In genomic region chr20:58618694-58619540, GRCh38 we compare ENCODE assay signal across 13 cellular contexts. TPM values are rescaled to one million over a fixed set of nuclear protein-coding genes. Genes with fewer than 3 reads are reported as not detected.
DNase-seq lines count a peak whose midpoint lies in the region; FAIRE-seq and TF ChIP-seq lines count a peak whose summit lies in the region.
"Had no signal": no experiment of that assay in that cellular context is flagged by ENCODE, and none has a peak within 500 bp of the region (broad histone marks: within the 10 kb centered on the region; RNA-seq: fewer than 3 reads in every experiment).

No MANE protein-coding gene starts in this region.

- intact Hi-C loops in prostate gland (cut with DNase I) = no loop called here

- H3K36me3 ChIP-seq in GM23248 (ENCODE audit: low read depth) (no peaks in the 10 kb centered on the region), prostate gland (no peaks in the 10 kb centered on the region)

- TF ChIP-seq POLR2A in prostate gland (IDR thresholded peaks at IDR 0.05) = no peak
- TF ChIP-seq POLR2A in H54 (IDR thresholded peaks at IDR 0.05; ENCODE audit: low read depth, low read length) = no peak

- H3K27ac ChIP-seq in GM23248 (peak overlapping the region; percentile 56), prostate gland (no peak overlapping the region)

- in situ Hi-C loops in GM23248 (cut with MboI) = no loop called here
- in situ Hi-C loops in ACHN (cut with HindIII; ENCODE audit: low pct_ligation_motif_present, low pct_unique_long_range_greater_than_20kb, low sequenced_read_pairs) = no loop called here

- H3K4me1 ChIP-seq in GM23248 (ENCODE audit: insufficient read depth) = peaks cover 22% of the 10 kb centered on the region; the same call in 1 of the 2 replicates
- no peaks in the 10 kb centered on the region for H3K4me1 ChIP-seq in prostate gland (replicated peaks)

- no peaks in the 10 kb centered on the region for H3K79me2 ChIP-seq in GM23248 (ENCODE audit: insufficient read depth)

- H3K9me2 ChIP-seq in GM23248 (ENCODE audit: insufficient read depth) = no peaks in the 10 kb centered on the region

- no peaks in the 10 kb centered on the region for H4K20me1 ChIP-seq in GM23248 (ENCODE audit: insufficient read depth)

- no peak for TF ChIP-seq CTCF in fibroblast of villous mesenchyme (IDR thresholded peaks at IDR 0.05; ENCODE audit: insufficient read depth, low read depth, low read length)
- TF ChIP-seq CTCF in prostate gland (IDR thresholded peaks at IDR 0.05) = no peak

- DNase-seq in GM23248 (peak; percentile 76), SK-N-DZ (ENCODE audit: low spot score) (peak; percentile 73), fibroblast of villous mesenchyme (ENCODE audit: low read depth) (peak; percentile 74), prostate gland (ENCODE audit: low spot score) (peak; percentile 47), ACHN (no peak), H54 (ENCODE audit: insufficient read length, low spot score) (no peak), AML-193 (lab: John Stamatoyannopoulos, UW) (no peak)
- DNase-seq: activated CD4-positive, alpha-beta T cell treated with anti-CD3 and anti-CD28 coated beads, Interleukin-2, amount 50 U/mL, for 4 hours; effector memory CD4-positive, alpha-beta T cell; NCI-H1694 treated with DMSO at 0.1 percent for 48 hours; stimulated activated CD4-positive, alpha-beta T cell treated with anti-CD3 and anti-CD28 coated beads, Interleukin-1b, Interleukin-23, amount 100 ng/mL, for 48 hours; stimulated activated naive CD4-positive, alpha-beta T cell treated with Interleukin-2 at 50 U/mL for 16 hours; T-helper 1 cell had no signal

- H3K4me2 ChIP-seq in GM23248 (ENCODE audit: unreplicated experiment) = peak overlapping the region; percentile 2

- FAIRE-seq in H54 (lab: Jason Lieb, UNC) = no peak

- no peak overlapping the region for H3K4me3 ChIP-seq in GM23248
- no peak overlapping the region for H3K4me3 ChIP-seq in fibroblast of villous mesenchyme (ENCODE audit: low read depth, low read length)
- H3K4me3 ChIP-seq in prostate gland = no peak overlapping the region

- peak overlapping the region; percentile 59 for H2AFZ ChIP-seq in GM23248

- no peaks in the 10 kb centered on the region for H3K27me3 ChIP-seq in GM23248 (replicated peaks; ENCODE audit: insufficient read depth)
- no peaks in the 10 kb centered on the region for H3K27me3 ChIP-seq in prostate gland (replicated peaks; ENCODE audit: insufficient read depth)

- H3F3A ChIP-seq in GM23248 (ENCODE audit: insufficient read depth) = peaks cover 4% of the 10 kb centered on the region; the same call in 1 of the 2 replicates

- H3K9me3 ChIP-seq in GM23248 (ENCODE audit: low read depth) (no peaks in the 10 kb centered on the region), prostate gland (no peaks in the 10 kb centered on the region)

- peak overlapping the region; percentile 21 for H3K9ac ChIP-seq in GM23248

- WGBS in GM23248 (ENCODE audit: low coverage in 1 of 2, low lambda C conversion rate in 2 of 2, missing lambda C conversion rate in 2 of 2), 2 experiments = 59% methylated on average over 23 of the region's 23 CpGs
- WGBS in prostate gland = 62% methylated on average over 23 of the region's 23 CpGs

RNA-seq across cellular contexts. Expression of gene STX16, which starts 32.2 kb away (rescaled TPM):
- 15.8 and 17.6 TPM in 2 replicates for total RNA-seq in GM23248 (2014; rRNA removed; shearing (Covaris generic))
- polyA plus RNA-seq in GM23248 (2016; fragmentation: Nextera tagmentation; extraction: Ambion mirVana) = 30.6 and 36.9 TPM in 2 replicates
- polyA plus RNA-seq in SK-N-DZ (2014; cell fraction: cytosol; rRNA removed) = 14.1 and 16.8 TPM in 2 replicates
- 88.4 and 135 TPM in 2 replicates for polyA plus RNA-seq in SK-N-DZ (2014; cell fraction: nucleus; rRNA removed)
- total RNA-seq in fibroblast of villous mesenchyme (25.4 and 34.1 TPM in 2 replicates), prostate gland (100 to 1,000 TPM in 1 of 2 donors, 10 to 100 TPM in 1; 34.3 to 115 TPM)

Comparison
In these comparisons a context has a peak if more than half of its experiments do, and no peak if none do; other contexts are left out.
1. DNase-seq: peak in GM23248 (single experiment), SK-N-DZ (single experiment), fibroblast of villous mesenchyme (single experiment) and prostate gland (single experiment); none in ACHN (single experiment), H54 (single experiment) and AML-193 (0 of 2).